In the genomic region with DNA sequence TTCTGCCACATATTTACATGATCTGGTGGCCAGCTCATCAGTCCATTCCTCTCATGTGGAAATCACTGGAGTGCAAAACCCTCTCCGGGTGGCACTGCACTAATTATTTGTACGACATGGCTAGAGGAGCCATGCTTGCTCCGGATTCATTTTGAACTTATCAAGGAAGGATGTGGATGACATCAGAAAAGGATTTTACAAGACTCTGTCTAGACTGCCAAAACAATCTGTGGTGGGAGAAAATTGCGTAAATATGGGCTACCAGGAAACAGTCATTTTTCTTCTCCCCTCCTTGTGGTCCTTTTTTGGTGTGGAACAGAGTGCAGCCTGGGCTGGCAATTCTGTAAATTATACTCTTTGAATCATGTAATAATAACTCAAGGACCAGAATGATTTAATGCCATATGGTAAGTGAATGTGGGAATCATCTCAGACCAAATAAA, we compare ENCODE assay signal across 16 cellular contexts.
DNase-seq lines count a peak whose midpoint lies in the region; ATAC-seq, FAIRE-seq and TF ChIP-seq lines count a peak whose summit lies in the region.
"Had no signal": no experiment of that assay in that cellular context is flagged by ENCODE, and none has a peak within 500 bp of the region (broad histone marks: within the 10 kb centered on the region; RNA-seq: fewer than 3 reads in every experiment).

No MANE protein-coding gene starts in this region.

- no TSS peak for BruUV-seq in mammary epithelial cell (replicated peaks; lab: Mats Ljungman, UMichigan)

- H3K4me3 ChIP-seq in mammary epithelial cell (replicated peaks in 1 of 3; ENCODE audit: insufficient read depth in 1 of 3, low read depth in 2 of 3, low read length in 3 of 3) (no peak overlapping the region), lower leg skin (ENCODE audit: low read depth, poor library complexity, severe bottlenecking) (no peak overlapping the region)
- H3K4me3 ChIP-seq: BLaER1, body of pancreas, dorsolateral prefrontal cortex, SJSA1 had no signal

- no peaks in the 10 kb centered on the region for H4K20me1 ChIP-seq in mammary epithelial cell (ENCODE audit: insufficient read depth, low read length)
- H4K20me1 ChIP-seq: BLaER1 had no signal

- H3K36me3 Mint-ChIP-seq in mesothelial cell of epicardium, result no peaks in the 10 kb centered on the region

- no peak for FAIRE-seq in HTR-8/SVneo (lab: Jason Lieb, UNC)

- CTCF ChIA-PET in mammary epithelial cell (lab: Charles Lee; ENCODE audit: low non-redundant PET), result no interaction called here

- peak overlapping the region; percentile 71 for H3K27ac Mint-ChIP-seq in mesothelial cell of epicardium
- H3K27ac Mint-ChIP-seq: activated CD8-positive, alpha-beta T cell treated with anti-CD3 and anti-CD28 coated beads for 36 hours; stimulated activated naive CD8-positive, alpha-beta T cell treated with anti-CD3 and anti-CD28 coated beads, Interleukin-15, amount 100 ng/mL, for 72 hours had no signal

- no peaks in the 10 kb centered on the region for H3K27me3 ChIP-seq in mammary epithelial cell (ENCODE audit: insufficient read depth, low read length)
- H3K27me3 ChIP-seq: BLaER1, body of pancreas, SJSA1 had no signal

- H3K36me3 ChIP-seq in mammary epithelial cell (ENCODE audit: insufficient read depth, low read length), result no peaks in the 10 kb centered on the region
- H3K36me3 ChIP-seq: BLaER1, SJSA1 had no signal

- no peak overlapping the region for H3K4me2 ChIP-seq in mammary epithelial cell (ENCODE audit: insufficient read depth, low read depth, low read length)
- H3K4me2 ChIP-seq: BLaER1 had no signal

- ATAC-seq in HG03457 (IDR thresholded peaks at IDR 0.05; ENCODE audit: unreplicated experiment) (no peak), GM21528 (IDR thresholded peaks at IDR 0.05; ENCODE audit: low FRiP score, unreplicated experiment) (no peak)
- ATAC-seq: activated CD8-positive, alpha-beta T cell treated with anti-CD3 and anti-CD28 coated beads for 36 hours; body of pancreas; stimulated activated naive CD8-positive, alpha-beta T cell treated with anti-CD3 and anti-CD28 coated beads, Interleukin-15, amount 100 ng/mL, for 72 hours had no signal

- H3K9me3 Mint-ChIP-seq in mesothelial cell of epicardium, result no peaks in the 10 kb centered on the region

- no peak overlapping the region for H3K9ac ChIP-seq in mammary epithelial cell (ENCODE audit: insufficient read depth, low read length)
- H3K9ac ChIP-seq: BLaER1 had no signal

- peaks cover 15% of the 10 kb centered on the region for H3K4me1 Mint-ChIP-seq in mesothelial cell of epicardium
- H3K4me1 Mint-ChIP-seq: stimulated activated naive CD8-positive, alpha-beta T cell treated with anti-CD3 and anti-CD28 coated beads, Interleukin-15, amount 100 ng/mL, for 72 hours had no signal

- H3K4me1 ChIP-seq in mammary epithelial cell (ENCODE audit: insufficient read depth, low read length), result peaks cover under 1% of the 10 kb centered on the region
- H3K4me1 ChIP-seq: BLaER1, body of pancreas had no signal

- in situ Hi-C loops in mammary epithelial cell (cut with MboI; ENCODE audit: low sequenced_read_pairs in 2 of 2), result no loop called here

- no peaks in the 10 kb centered on the region for H3K27me3 Mint-ChIP-seq in mesothelial cell of epicardium (ENCODE audit: low read depth)
- H3K27me3 Mint-ChIP-seq: activated CD8-positive, alpha-beta T cell treated with anti-CD3 and anti-CD28 coated beads for 36 hours; stimulated activated naive CD8-positive, alpha-beta T cell treated with anti-CD3 and anti-CD28 coated beads, Interleukin-15, amount 100 ng/mL, for 72 hours had no signal

- no peak for TF ChIP-seq CTCF in AG09319 (IDR thresholded peaks at IDR 0.05; ENCODE audit: low read depth, low read length)
- TF ChIP-seq CTCF in mammary epithelial cell (conservative IDR thresholded peaks at IDR 0.05 in 1 of 2, IDR thresholded peaks at IDR 0.05 in 1 of 2; ENCODE audit: extremely low read depth in 1 of 2, insufficient read depth in 1 of 2, low read depth in 1 of 2, low read length in 2 of 2), result no peak
- TF ChIP-seq CTCF in mesothelial cell of epicardium (IDR thresholded peaks at IDR 0.05; ENCODE audit: unreplicated experiment), result no peak
- no peak for TF ChIP-seq CTCF in lower leg skin (IDR thresholded peaks at IDR 0.05)

- H3K4me3 Mint-ChIP-seq in mesothelial cell of epicardium, result no peak overlapping the region
- H3K4me3 Mint-ChIP-seq: activated CD8-positive, alpha-beta T cell treated with anti-CD3 and anti-CD28 coated beads for 36 hours; stimulated activated naive CD8-positive, alpha-beta T cell treated with anti-CD3 and anti-CD28 coated beads, Interleukin-15, amount 100 ng/mL, for 72 hours had no signal

- no peaks in the 10 kb centered on the region for H3K9me3 ChIP-seq in mammary epithelial cell (replicated peaks; ENCODE audit: insufficient read depth, low read length)
- H3K9me3 ChIP-seq: BLaER1, body of pancreas, SJSA1 had no signal

- H3K79me2 ChIP-seq in mammary epithelial cell (ENCODE audit: insufficient read depth, low read length), result no peaks in the 10 kb centered on the region

- dilution Hi-C loops in mammary epithelial cell (cut with HindIII; ENCODE audit: low sequenced_read_pairs), result loop anchor here (5.0 kb wide), 1 partner anchor 52 kb away; no protein-coding TSS in a partner anchor

- no peak overlapping the region for H3K27ac ChIP-seq in mammary epithelial cell (ENCODE audit: insufficient read depth, low read depth, low read length)
- H3K27ac ChIP-seq: BLaER1, body of pancreas, dorsolateral prefrontal cortex, SJSA1 had no signal

- intact Hi-C loops in mammary epithelial cell (cut with micrococcal nuclease) (no loop called here), lower leg skin (cut with DNase I; ENCODE audit: low total_unique reads) (no loop called here)

- 77% methylated on average over 4 of the region's 4 CpGs for WGBS in mammary epithelial cell (ENCODE audit: low coverage, missing lambda C conversion rate)
- 64 to 69% methylated on average over 4 of the region's 4 CpGs for WGBS in lower leg skin, 2 donors

- no peak overlapping the region for H2AFZ ChIP-seq in mammary epithelial cell (ENCODE audit: low read depth, low read length)

- peak; percentile 64 for DNase-seq in AG09319 (ENCODE audit: extremely low read depth, low read depth)
- DNase-seq in HTR-8/SVneo (ENCODE audit: insufficient read length, low spot score), result peak; percentile 22
- DNase-seq in mammary epithelial cell, result peak; percentile 37
- no peak for DNase-seq in mesothelial cell of epicardium (ENCODE audit: low spot score in 2 of 2, unreplicated experiment in 2 of 2)
- no peak for DNase-seq in lower leg skin (ENCODE audit: low spot score in 2 of 2)
- no peak for DNase-seq in NCI-H524 (lab: John Stamatoyannopoulos, UW)
- DNase-seq: activated CD8-positive, alpha-beta T cell treated with anti-CD3 and anti-CD28 coated beads for 36 hours; body of pancreas; DMS153; dorsolateral prefrontal cortex; occipital lobe; stimulated activated naive CD8-positive, alpha-beta T cell treated with anti-CD3 and anti-CD28 coated beads, Interleukin-15, amount 100 ng/mL, for 72 hours had no signal

- no peak for TF ChIP-seq POLR2A in lower leg skin (IDR thresholded peaks at IDR 0.05)

Comparison
In these comparisons a context has a peak if more than half of its experiments do, and no peak if none do; other contexts are left out.
1. DNase-seq: peak in AG09319 (single experiment), HTR-8/SVneo (single experiment) and mammary epithelial cell (single experiment); none in mesothelial cell of epicardium (0 of 2), lower leg skin (0 of 2) and NCI-H524 (0 of 2).